In the genomic region with DNA sequence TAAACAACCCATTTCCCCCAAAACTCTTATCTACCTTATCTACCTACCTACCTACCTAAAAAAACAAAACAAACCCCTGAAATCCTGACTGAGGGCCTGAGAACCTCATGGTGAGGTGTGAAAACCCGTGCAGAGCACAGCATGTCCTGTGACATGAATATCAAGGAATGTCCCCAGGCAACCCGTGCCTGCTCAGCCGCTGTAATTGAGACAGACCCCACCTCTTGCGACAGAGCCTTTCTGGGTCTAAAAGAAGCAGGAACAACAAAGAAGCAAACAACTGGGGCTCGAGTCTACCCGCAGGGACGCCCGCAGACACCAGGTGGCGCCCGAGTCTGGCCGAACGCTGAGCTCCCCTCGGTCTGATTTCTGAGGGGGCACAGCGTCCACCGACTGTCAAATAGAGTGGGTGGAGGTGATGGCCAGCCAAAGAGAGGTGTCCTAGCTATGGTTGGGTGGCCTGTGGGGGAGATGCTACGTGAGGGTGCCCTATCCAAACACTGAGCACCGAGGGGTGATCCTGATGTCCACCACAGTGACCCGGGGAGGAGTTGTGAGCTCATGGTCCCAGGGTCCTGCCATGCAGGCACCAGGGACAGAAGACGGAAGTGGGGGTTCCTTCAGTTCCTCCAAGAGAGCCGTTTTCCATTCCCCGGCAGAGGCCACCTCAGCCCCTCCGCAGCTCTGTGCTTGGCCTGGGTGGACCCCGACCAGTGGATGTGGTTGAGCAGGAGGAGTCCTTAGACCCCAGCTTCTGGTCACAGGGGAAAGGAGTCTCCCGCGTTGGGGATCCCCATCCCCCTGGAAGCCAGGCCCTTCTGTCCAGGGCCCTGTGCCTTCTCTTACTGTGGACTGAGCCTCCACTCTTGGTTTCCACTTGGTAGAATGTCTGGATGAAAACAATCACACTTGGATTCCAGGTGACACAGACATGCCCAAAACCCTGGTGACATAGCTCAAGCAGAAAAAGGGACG, we compare ENCODE assay signal across 8 cellular contexts.
A peak's percentile ranks its signal among the peaks of the same experiment; 100 is the strongest.
DNase-seq lines count a peak whose midpoint lies in the region; ATAC-seq and TF ChIP-seq lines count a peak whose summit lies in the region.

No MANE protein-coding gene starts in this region.

- WGBS in HUES64 = 35% methylated on average over 26 of the region's 26 CpGs

- peaks cover 4% of the 10 kb centered on the region for H3K27me3 Mint-ChIP-seq in activated T-helper 1 cell treated with anti-CD3 and anti-CD28 coated beads, Interleukin-12 subunit alpha, Interleukin-12 subunit beta, Interleukin-2, Interleukin-4 antibody, amounts not matched to agents 30 ng/mL and 10 ng/mL and 1 ng/mL, durations not matched to agents 14 hours and 24 hours and 36 hours (ENCODE audit: insufficient read depth)
- H3K27me3 Mint-ChIP-seq in neural progenitor cell (ENCODE audit: insufficient read depth, low read depth) = peaks cover 10% of the 10 kb centered on the region
- H3K27me3 Mint-ChIP-seq in stimulated activated naive CD8-positive, alpha-beta T cell treated with anti-CD3 and anti-CD28 coated beads, Interleukin-15, Interleukin-2, amounts not matched to agents 100 ng/mL and 50 ng/mL, for 24 hours = peaks cover 4% of the 10 kb centered on the region

- H3K9ac ChIP-seq in HUES64 (ENCODE audit: low read depth, low read length) (no peak overlapping the region), neural progenitor cell (no peak overlapping the region)

- H3K27ac ChIP-seq in HUES64 (ENCODE audit: low read depth, low read length) (peak overlapping the region; percentile 24; the same call in 1 of the 2 replicates), RWPE2 (ENCODE audit: poor library complexity, severe bottlenecking) (no peak overlapping the region), neural progenitor cell (no peak overlapping the region)

- H3K4me1 ChIP-seq in HUES64 (ENCODE audit: insufficient read depth, low read length) (peaks cover 24% of the 10 kb centered on the region), RWPE2 (ENCODE audit: insufficient read depth, poor library complexity, severe bottlenecking) (peaks cover 4% of the 10 kb centered on the region), neural progenitor cell (no peaks in the 10 kb centered on the region)

- no peaks in the 10 kb centered on the region for H3F3A ChIP-seq in neural progenitor cell (ENCODE audit: low read depth)

- peaks cover 8% of the 10 kb centered on the region for H3K4me1 Mint-ChIP-seq in activated T-helper 1 cell treated with anti-CD3 and anti-CD28 coated beads, Interleukin-12 subunit alpha, Interleukin-12 subunit beta, Interleukin-2, Interleukin-4 antibody, amounts not matched to agents 30 ng/mL and 10 ng/mL and 1 ng/mL, durations not matched to agents 14 hours and 24 hours and 36 hours (ENCODE audit: low read depth)
- peaks cover 13% of the 10 kb centered on the region for H3K4me1 Mint-ChIP-seq in neural progenitor cell
- peaks cover 11% of the 10 kb centered on the region for H3K4me1 Mint-ChIP-seq in stimulated activated naive CD8-positive, alpha-beta T cell treated with anti-CD3 and anti-CD28 coated beads, Interleukin-15, Interleukin-2, amounts not matched to agents 100 ng/mL and 50 ng/mL, for 24 hours (ENCODE audit: low read depth)

- H3K4me3 ChIP-seq in HUES64 (ENCODE audit: low read length) = no peak overlapping the region
- H3K4me3 ChIP-seq in RWPE2 (ENCODE audit: severe bottlenecking) = no peak overlapping the region
- H3K4me3 ChIP-seq in fibroblast of pulmonary artery (replicated peaks; ENCODE audit: low read depth, low read length) = no peak overlapping the region
- H3K4me3 ChIP-seq in neural progenitor cell = no peak overlapping the region

- H3K79me2 ChIP-seq in neural progenitor cell (ENCODE audit: low read depth) = no peaks in the 10 kb centered on the region

- no peak overlapping the region for H3K4me2 ChIP-seq in neural progenitor cell

- H3K9me3 ChIP-seq in HUES64 (ENCODE audit: insufficient read depth, low read depth, low read length) (no peaks in the 10 kb centered on the region), RWPE2 (ENCODE audit: severe bottlenecking) (no peaks in the 10 kb centered on the region), neural progenitor cell (ENCODE audit: low read depth) (no peaks in the 10 kb centered on the region)

- DNase-seq in RWPE2 (ENCODE audit: low spot score) (no peak), fibroblast of pulmonary artery (ENCODE audit: low read depth) (peak; percentile 83), neural progenitor cell (ENCODE audit: low spot score) (peak; percentile 89), cerebellar nuclear complex (lab: John Stamatoyannopoulos, UW) (no peak)
- DNase-seq in activated T-helper 1 cell treated with anti-CD3 and anti-CD28 coated beads, Interleukin-12 subunit alpha, Interleukin-12 subunit beta, Interleukin-2, Interleukin-4 antibody, amounts not matched to agents 30 ng/mL and 10 ng/mL and 1 ng/mL, durations not matched to agents 14 hours and 24 hours and 36 hours (ENCODE audit: low spot score) = peak; percentile 47

- no peaks in the 10 kb centered on the region for H3K36me3 Mint-ChIP-seq in activated T-helper 1 cell treated with anti-CD3 and anti-CD28 coated beads, Interleukin-12 subunit alpha, Interleukin-12 subunit beta, Interleukin-2, Interleukin-4 antibody, amounts not matched to agents 30 ng/mL and 10 ng/mL and 1 ng/mL, durations not matched to agents 14 hours and 24 hours and 36 hours (ENCODE audit: low read depth)
- no peaks in the 10 kb centered on the region for H3K36me3 Mint-ChIP-seq in neural progenitor cell
- no peaks in the 10 kb centered on the region for H3K36me3 Mint-ChIP-seq in stimulated activated naive CD8-positive, alpha-beta T cell treated with anti-CD3 and anti-CD28 coated beads, Interleukin-15, Interleukin-2, amounts not matched to agents 100 ng/mL and 50 ng/mL, for 24 hours (ENCODE audit: low read depth)

- peaks cover 5% of the 10 kb centered on the region for H3K9me3 Mint-ChIP-seq in activated T-helper 1 cell treated with anti-CD3 and anti-CD28 coated beads, Interleukin-12 subunit alpha, Interleukin-12 subunit beta, Interleukin-2, Interleukin-4 antibody, amounts not matched to agents 30 ng/mL and 10 ng/mL and 1 ng/mL, durations not matched to agents 14 hours and 24 hours and 36 hours
- no peaks in the 10 kb centered on the region for H3K9me3 Mint-ChIP-seq in neural progenitor cell
- peaks cover 3% of the 10 kb centered on the region for H3K9me3 Mint-ChIP-seq in stimulated activated naive CD8-positive, alpha-beta T cell treated with anti-CD3 and anti-CD28 coated beads, Interleukin-15, Interleukin-2, amounts not matched to agents 100 ng/mL and 50 ng/mL, for 24 hours

- intact Hi-C loops in activated T-helper 1 cell treated with anti-CD3 and anti-CD28 coated beads, Interleukin-12 subunit alpha, Interleukin-12 subunit beta, Interleukin-2, Interleukin-4 antibody, amounts not matched to agents 30 ng/mL and 10 ng/mL and 1 ng/mL, durations not matched to agents 14 hours and 24 hours and 36 hours (cut with micrococcal nuclease) = loop anchor here (1.0 to 10.0 kb wide), 6 partner anchors 279 to 1268 kb away; a partner anchor contains a TSS

- H3K36me3 ChIP-seq in HUES64 (ENCODE audit: insufficient read depth, low read length) = no peaks in the 10 kb centered on the region
- H3K36me3 ChIP-seq in RWPE2 (ENCODE audit: low read depth) = no peaks in the 10 kb centered on the region
- no peaks in the 10 kb centered on the region for H3K36me3 ChIP-seq in neural progenitor cell

- peak; percentile 60; the same call in 2 of the 3 replicates for ATAC-seq in RWPE2 (ENCODE audit: low read depth)

- H3K27me3 ChIP-seq in HUES64 (ENCODE audit: insufficient read depth, low read length) (no peaks in the 10 kb centered on the region), RWPE2 (ENCODE audit: insufficient read depth, poor library complexity, severe bottlenecking) (no peaks in the 10 kb centered on the region), neural progenitor cell (no peaks in the 10 kb centered on the region)

- TF ChIP-seq CTCF in GM12874 (IDR thresholded peaks at IDR 0.05; ENCODE audit: insufficient read depth, low read depth, low read length) (peak; percentile 96), RWPE2 (IDR thresholded peaks at IDR 0.05; ENCODE audit: poor library complexity, severe bottlenecking) (peak; percentile 94), fibroblast of pulmonary artery (IDR thresholded peaks at IDR 0.05; ENCODE audit: low read length, missing control alignments) (peak; percentile 92), neural progenitor cell (IDR thresholded peaks at IDR 0.05) (peak; percentile 98)

- no peak overlapping the region for H3K4me3 Mint-ChIP-seq in activated T-helper 1 cell treated with anti-CD3 and anti-CD28 coated beads, Interleukin-12 subunit alpha, Interleukin-12 subunit beta, Interleukin-2, Interleukin-4 antibody, amounts not matched to agents 30 ng/mL and 10 ng/mL and 1 ng/mL, durations not matched to agents 14 hours and 24 hours and 36 hours
- no peak overlapping the region for H3K4me3 Mint-ChIP-seq in neural progenitor cell
- H3K4me3 Mint-ChIP-seq in stimulated activated naive CD8-positive, alpha-beta T cell treated with anti-CD3 and anti-CD28 coated beads, Interleukin-15, Interleukin-2, amounts not matched to agents 100 ng/mL and 50 ng/mL, for 24 hours = peak overlapping the region; percentile 20

- peak overlapping the region; percentile 8 for H3K27ac Mint-ChIP-seq in activated T-helper 1 cell treated with anti-CD3 and anti-CD28 coated beads, Interleukin-12 subunit alpha, Interleukin-12 subunit beta, Interleukin-2, Interleukin-4 antibody, amounts not matched to agents 30 ng/mL and 10 ng/mL and 1 ng/mL, durations not matched to agents 14 hours and 24 hours and 36 hours
- peak overlapping the region; percentile 74 for H3K27ac Mint-ChIP-seq in neural progenitor cell
- H3K27ac Mint-ChIP-seq in stimulated activated naive CD8-positive, alpha-beta T cell treated with anti-CD3 and anti-CD28 coated beads, Interleukin-15, Interleukin-2, amounts not matched to agents 100 ng/mL and 50 ng/mL, for 24 hours = peak overlapping the region; percentile 85

- H4K20me1 ChIP-seq in neural progenitor cell (ENCODE audit: low read depth) = no peaks in the 10 kb centered on the region

- H2AFZ ChIP-seq in neural progenitor cell (replicated peaks) = no peak overlapping the region

Comparison
In these comparisons a context has a peak if more than half of its experiments do, and no peak if none do; other contexts are left out.
1. DNase-seq: peak in activated T-helper 1 cell treated with anti-CD3 and anti-CD28 coated beads, Interleukin-12 subunit alpha, Interleukin-12 subunit beta, Interleukin-2, Interleukin-4 antibody, amounts not matched to agents 30 ng/mL and 10 ng/mL and 1 ng/mL, durations not matched to agents 14 hours and 24 hours and 36 hours (single experiment), fibroblast of pulmonary artery (single experiment) and neural progenitor cell (single experiment); none in RWPE2 (single experiment) and cerebellar nuclear complex (0 of 2).
2. H3K27ac Mint-ChIP-seq: peak in every context shown above with its lines; median percentile 85 in stimulated activated naive CD8-positive, alpha-beta T cell treated with anti-CD3 and anti-CD28 coated beads, Interleukin-15, Interleukin-2, amounts not matched to agents 100 ng/mL and 50 ng/mL, for 24 hours; 74 in neural progenitor cell; 8 in activated T-helper 1 cell treated with anti-CD3 and anti-CD28 coated beads, Interleukin-12 subunit alpha, Interleukin-12 subunit beta, Interleukin-2, Interleukin-4 antibody, amounts not matched to agents 30 ng/mL and 10 ng/mL and 1 ng/mL, durations not matched to agents 14 hours and 24 hours and 36 hours.
3. Peak in every context shown above with its lines, with median percentiles within 50 percentile points of each other: CTCF ChIP-seq.